ENCODE assay signal across 7 cellular contexts in genomic region chr12:3604750-3605638, GRCh38.
DNase-seq lines count a peak whose midpoint lies in the region; ATAC-seq and TF ChIP-seq lines count a peak whose summit lies in the region.

No MANE protein-coding gene starts in this region.

- peaks cover 0 to 13% (median 0%) of the 10 kb centered on the region in 11 donors for H3K9me3 ChIP-seq in heart right ventricle
- H3K9me3 ChIP-seq in trophoblast cell (ENCODE audit: insufficient read depth, low read depth, low read length): no peaks in the 10 kb centered on the region

- H4K91ac ChIP-seq in trophoblast cell (ENCODE audit: low read depth, low read length): no peak overlapping the region

- H3K4me3 ChIP-seq in heart right ventricle: no peak overlapping the region
- H3K4me3 ChIP-seq in trophoblast cell (ENCODE audit: low read depth, low read length): no peak overlapping the region

- no peak overlapping the region for H2BK5ac ChIP-seq in trophoblast cell (ENCODE audit: low read depth, low read length, poor library complexity)

- TF ChIP-seq CTCF in RWPE1 (conservative IDR thresholded peaks at IDR 0.05; ENCODE audit: low read depth) (no peak), heart right ventricle (IDR thresholded peaks at IDR 0.05) (no peak)

- DNase-seq in LoVo (ENCODE audit: low spot score) (peak; percentile 16), RWPE1 (ENCODE audit: low spot score) (peak; percentile 39), heart right ventricle (peak; percentile 78 to 80), trophoblast cell (no peak)
- no peak for DNase-seq in stimulated activated effector memory CD8-positive, alpha-beta T cell treated with anti-CD3 and anti-CD28 coated beads, Interleukin-12 subunit alpha, Interleukin-12 subunit beta, amount 100 ng/mL, for 72 hours (ENCODE audit: low spot score in 2 of 2)

- H2AFZ ChIP-seq in trophoblast cell (ENCODE audit: insufficient read depth, low read length, poor library complexity): no peak overlapping the region

- no peaks in the 10 kb centered on the region for H3K79me1 ChIP-seq in trophoblast cell (ENCODE audit: low read length)

- no peak overlapping the region for H4K12ac ChIP-seq in trophoblast cell (ENCODE audit: low read depth, low read length)

- POLR2A ChIA-PET in RWPE1 (lab: Yijun Ruan, JAX; ENCODE audit: low non-redundant PET): no interaction called here

- no peaks in the 10 kb centered on the region for H3K79me2 ChIP-seq in trophoblast cell (ENCODE audit: control insufficient read depth, insufficient read depth, low read length, poor library complexity)

- H2BK120ac ChIP-seq in trophoblast cell (ENCODE audit: insufficient read depth, low read length, poor library complexity): no peak overlapping the region

- WGBS in heart right ventricle, 2 donors: 11 to 20% methylated on average over 14 of the region's 14 CpGs
- no CpG with 5 or more reads among the region's 14 CpGs for WGBS in trophoblast cell (ENCODE audit: extremely low coverage, insufficient coverage, insufficient read length)

- ATAC-seq in heart right ventricle (peak; percentile 69 to 92 (median 82)), HG02571 (IDR thresholded peaks at IDR 0.05; ENCODE audit: unreplicated experiment) (no peak), GM19324 (IDR thresholded peaks at IDR 0.05; ENCODE audit: low FRiP score, unreplicated experiment) (no peak)
- peak; percentile 38 for ATAC-seq in stimulated activated effector memory CD8-positive, alpha-beta T cell treated with anti-CD3 and anti-CD28 coated beads, Interleukin-12 subunit alpha, Interleukin-12 subunit beta, amount 100 ng/mL, for 72 hours

- H3K4me2 ChIP-seq in trophoblast cell (ENCODE audit: low read length): no peak overlapping the region

- H3K27ac Mint-ChIP-seq in stimulated activated effector memory CD8-positive, alpha-beta T cell treated with anti-CD3 and anti-CD28 coated beads, Interleukin-12 subunit alpha, Interleukin-12 subunit beta, amount 100 ng/mL, for 72 hours: peak overlapping the region; percentile 80

- H3K27me3 ChIP-seq in heart right ventricle (peaks cover 0 to 14% (median 0%) of the 10 kb centered on the region in 7 donors), trophoblast cell (ENCODE audit: insufficient read depth, low read length) (peaks cover 7% of the 10 kb centered on the region)

- no peak overlapping the region for H2AK5ac ChIP-seq in trophoblast cell (ENCODE audit: low read length)

- H3K4me1 ChIP-seq in heart right ventricle (peaks cover 0 to 58% (median 33%) of the 10 kb centered on the region in 9 donors), trophoblast cell (ENCODE audit: control insufficient read depth in 1 of 2, insufficient read depth in 2 of 2, low read length in 2 of 2) (peaks cover 0 to 2% of the 10 kb centered on the region in 2 experiments)

- CTCF ChIA-PET in RWPE1 (lab: Yijun Ruan, JAX): no interaction called here

- H3K27ac ChIP-seq in RWPE1: no peak overlapping the region
- H3K27ac ChIP-seq in heart right ventricle: peak overlapping the region in 8 of 10 donors; percentile 34 to 84 (median 78)
- H3K27ac ChIP-seq in trophoblast cell (ENCODE audit: low read depth, low read length): no peak overlapping the region

- H3K9me3 Mint-ChIP-seq in stimulated activated effector memory CD8-positive, alpha-beta T cell treated with anti-CD3 and anti-CD28 coated beads, Interleukin-12 subunit alpha, Interleukin-12 subunit beta, amount 100 ng/mL, for 72 hours: no peaks in the 10 kb centered on the region

- intact Hi-C loops in heart right ventricle (cut with DNase I): loop anchor here in 5 of 10 donors (5.0 to 10.0 kb wide), 4 partner anchors 68 to 110 kb away; partner anchors contain the start of gene PRMT8 (in 2 of the 5)

- H4K8ac ChIP-seq in trophoblast cell (ENCODE audit: low read depth, low read length): no peak overlapping the region

- H3K23ac ChIP-seq in trophoblast cell (ENCODE audit: low read length): no peak overlapping the region

- no peak overlapping the region for H3K14ac ChIP-seq in trophoblast cell (ENCODE audit: low read length)

- H3K18ac ChIP-seq in trophoblast cell (ENCODE audit: low read length): no peak overlapping the region

- no peak overlapping the region for H3K9ac ChIP-seq in trophoblast cell (ENCODE audit: low read length)

- H3K4ac ChIP-seq in trophoblast cell (ENCODE audit: low read depth, low read length): no peak overlapping the region

- peaks cover 19% of the 10 kb centered on the region for H3K4me1 Mint-ChIP-seq in stimulated activated effector memory CD8-positive, alpha-beta T cell treated with anti-CD3 and anti-CD28 coated beads, Interleukin-12 subunit alpha, Interleukin-12 subunit beta, amount 100 ng/mL, for 72 hours

- H3K36me3 ChIP-seq in heart right ventricle: no peaks in the 10 kb centered on the region
- no peaks in the 10 kb centered on the region for H3K36me3 ChIP-seq in trophoblast cell (ENCODE audit: control insufficient read depth in 1 of 2, insufficient read depth in 2 of 2, low read length in 2 of 2)

- H2BK12ac ChIP-seq in trophoblast cell (ENCODE audit: low read length): no peak overlapping the region

- no peak overlapping the region for H3K4me3 Mint-ChIP-seq in stimulated activated effector memory CD8-positive, alpha-beta T cell treated with anti-CD3 and anti-CD28 coated beads, Interleukin-12 subunit alpha, Interleukin-12 subunit beta, amount 100 ng/mL, for 72 hours

- peaks cover 24% of the 10 kb centered on the region for H3K36me3 Mint-ChIP-seq in stimulated activated effector memory CD8-positive, alpha-beta T cell treated with anti-CD3 and anti-CD28 coated beads, Interleukin-12 subunit alpha, Interleukin-12 subunit beta, amount 100 ng/mL, for 72 hours

Comparison
In these comparisons a context has a peak if more than half of its experiments do, and no peak if none do; other contexts are left out.
1. DNase-seq: peak in LoVo (single experiment), RWPE1 (single experiment) and heart right ventricle (2 of 2); none in stimulated activated effector memory CD8-positive, alpha-beta T cell treated with anti-CD3 and anti-CD28 coated beads, Interleukin-12 subunit alpha, Interleukin-12 subunit beta, amount 100 ng/mL, for 72 hours (0 of 2) and trophoblast cell (0 of 2).
2. H3K27ac ChIP-seq: peak in heart right ventricle (8 of 10); none in RWPE1 (single experiment) and trophoblast cell (single experiment).
3. ATAC-seq: peak in heart right ventricle (8 of 8) and stimulated activated effector memory CD8-positive, alpha-beta T cell treated with anti-CD3 and anti-CD28 coated beads, Interleukin-12 subunit alpha, Interleukin-12 subunit beta, amount 100 ng/mL, for 72 hours (single experiment); none in HG02571 (single experiment) and GM19324 (single experiment).